Comparison of ENCODE assay signal across 1 cellular context in the genomic region with DNA sequence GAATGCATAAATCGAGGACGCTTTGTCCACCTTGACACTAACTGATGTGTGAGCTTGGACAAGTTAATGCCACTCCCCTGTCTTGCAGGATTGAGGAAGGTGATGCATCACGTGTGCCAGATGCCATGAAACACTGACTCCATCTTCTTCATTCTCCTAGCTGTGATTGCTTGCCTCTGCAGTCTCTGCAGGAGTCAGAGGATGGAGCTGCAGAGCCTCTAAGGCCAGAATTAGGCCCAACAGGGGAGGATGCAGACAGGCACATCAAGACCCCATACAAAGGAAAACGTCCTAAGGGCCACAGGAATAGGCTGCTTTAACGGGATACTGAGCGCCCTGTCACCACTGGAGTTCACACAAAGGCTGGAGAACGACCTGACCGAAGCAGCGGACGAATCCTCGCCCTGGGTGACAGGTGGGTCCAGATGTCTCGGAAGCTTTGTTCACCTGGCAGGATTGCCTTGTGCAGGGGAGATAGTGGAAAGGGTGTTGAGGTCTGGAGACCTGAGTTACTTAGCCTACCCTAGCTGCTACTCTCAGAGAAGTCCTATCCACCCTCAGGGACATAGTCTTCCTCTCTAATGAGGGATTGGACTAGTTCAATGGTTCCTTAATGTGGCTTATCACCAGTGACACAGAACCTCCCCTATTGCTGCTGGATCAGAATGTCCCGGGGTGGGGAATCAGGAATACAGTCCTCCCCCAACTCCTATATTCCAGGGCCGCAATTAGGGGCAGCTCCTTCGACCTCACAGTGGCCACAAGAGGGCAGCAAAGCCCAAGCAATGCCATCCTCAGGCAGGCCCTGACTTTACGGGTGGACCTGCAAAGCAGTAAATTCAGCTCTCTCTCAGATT.
TF ChIP-seq lines count a peak whose summit lies in the region.

No MANE protein-coding gene starts in this region.

TF ChIP-seq in HepG2, 621 proteins besides CTCF, POLR2A, EP300 and RAD21 (continued from another document):
- TF ChIP-seq, protein P1, sequence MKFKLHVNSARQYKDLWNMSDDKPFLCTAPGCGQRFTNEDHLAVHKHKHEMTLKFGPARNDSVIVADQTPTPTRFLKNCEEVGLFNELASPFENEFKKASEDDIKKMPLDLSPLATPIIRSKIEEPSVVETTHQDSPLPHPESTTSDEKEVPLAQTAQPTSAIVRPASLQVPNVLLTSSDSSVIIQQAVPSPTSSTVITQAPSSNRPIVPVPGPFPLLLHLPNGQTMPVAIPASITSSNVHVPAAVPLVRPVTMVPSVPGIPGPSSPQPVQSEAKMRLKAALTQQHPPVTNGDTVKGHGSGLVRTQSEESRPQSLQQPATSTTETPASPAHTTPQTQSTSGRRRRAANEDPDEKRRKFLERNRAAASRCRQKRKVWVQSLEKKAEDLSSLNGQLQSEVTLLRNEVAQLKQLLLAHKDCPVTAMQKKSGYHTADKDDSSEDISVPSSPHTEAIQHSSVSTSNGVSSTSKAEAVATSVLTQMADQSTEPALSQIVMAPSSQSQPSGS (CRISPR knock-in tag; IDR thresholded peaks at IDR 0.05): no peak
- TF ChIP-seq ZMYM3 (CRISPR knock-in tag; IDR thresholded peaks at IDR 0.05) (no peak), ZFP90 (CRISPR knock-in tag; IDR thresholded peaks at IDR 0.05; ENCODE audit: borderline replicate concordance) (0 out of 2 replicates have a peak, but pooled peaks have one; percentile 43), PAX8 (CRISPR knock-in tag; IDR thresholded peaks at IDR 0.05; ENCODE audit: borderline replicate concordance) (no peak), TEAD3 (CRISPR knock-in tag; optimal IDR thresholded peaks at IDR 0.05; ENCODE audit: borderline replicate concordance) (peak; percentile 5), ZNF383 (CRISPR knock-in tag; IDR thresholded peaks at IDR 0.05; ENCODE audit: borderline replicate concordance) (no peak), ZNF230 (CRISPR knock-in tag; IDR thresholded peaks at IDR 0.05) (no peak), GFI1 (CRISPR knock-in tag; IDR thresholded peaks at IDR 0.05; ENCODE audit: borderline replicate concordance) (no peak), NFE2 (CRISPR knock-in tag; IDR thresholded peaks at IDR 0.05) (no peak), TAF15 (IDR thresholded peaks at IDR 0.05; ENCODE audit: low read depth, low read length, poor library complexity, severe bottlenecking) (no peak), ZNF557 (CRISPR knock-in tag; IDR thresholded peaks at IDR 0.05) (no peak), ZNF33A (CRISPR knock-in tag; IDR thresholded peaks at IDR 0.05; ENCODE audit: borderline replicate concordance) (no peak)
- TF ChIP-seq, protein P2, sequence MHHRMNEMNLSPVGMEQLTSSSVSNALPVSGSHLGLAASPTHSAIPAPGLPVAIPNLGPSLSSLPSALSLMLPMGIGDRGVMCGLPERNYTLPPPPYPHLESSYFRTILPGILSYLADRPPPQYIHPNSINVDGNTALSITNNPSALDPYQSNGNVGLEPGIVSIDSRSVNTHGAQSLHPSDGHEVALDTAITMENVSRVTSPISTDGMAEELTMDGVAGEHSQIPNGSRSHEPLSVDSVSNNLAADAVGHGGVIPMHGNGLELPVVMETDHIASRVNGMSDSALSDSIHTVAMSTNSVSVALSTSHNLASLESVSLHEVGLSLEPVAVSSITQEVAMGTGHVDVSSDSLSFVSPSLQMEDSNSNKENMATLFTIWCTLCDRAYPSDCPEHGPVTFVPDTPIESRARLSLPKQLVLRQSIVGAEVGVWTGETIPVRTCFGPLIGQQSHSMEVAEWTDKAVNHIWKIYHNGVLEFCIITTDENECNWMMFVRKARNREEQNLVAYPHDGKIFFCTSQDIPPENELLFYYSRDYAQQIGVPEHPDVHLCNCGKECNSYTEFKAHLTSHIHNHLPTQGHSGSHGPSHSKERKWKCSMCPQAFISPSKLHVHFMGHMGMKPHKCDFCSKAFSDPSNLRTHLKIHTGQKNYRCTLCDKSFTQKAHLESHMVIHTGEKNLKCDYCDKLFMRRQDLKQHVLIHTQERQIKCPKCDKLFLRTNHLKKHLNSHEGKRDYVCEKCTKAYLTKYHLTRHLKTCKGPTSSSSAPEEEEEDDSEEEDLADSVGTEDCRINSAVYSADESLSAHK (CRISPR knock-in tag; IDR thresholded peaks at IDR 0.05; ENCODE audit: borderline replicate concordance): no peak
- TF ChIP-seq, protein P3, sequence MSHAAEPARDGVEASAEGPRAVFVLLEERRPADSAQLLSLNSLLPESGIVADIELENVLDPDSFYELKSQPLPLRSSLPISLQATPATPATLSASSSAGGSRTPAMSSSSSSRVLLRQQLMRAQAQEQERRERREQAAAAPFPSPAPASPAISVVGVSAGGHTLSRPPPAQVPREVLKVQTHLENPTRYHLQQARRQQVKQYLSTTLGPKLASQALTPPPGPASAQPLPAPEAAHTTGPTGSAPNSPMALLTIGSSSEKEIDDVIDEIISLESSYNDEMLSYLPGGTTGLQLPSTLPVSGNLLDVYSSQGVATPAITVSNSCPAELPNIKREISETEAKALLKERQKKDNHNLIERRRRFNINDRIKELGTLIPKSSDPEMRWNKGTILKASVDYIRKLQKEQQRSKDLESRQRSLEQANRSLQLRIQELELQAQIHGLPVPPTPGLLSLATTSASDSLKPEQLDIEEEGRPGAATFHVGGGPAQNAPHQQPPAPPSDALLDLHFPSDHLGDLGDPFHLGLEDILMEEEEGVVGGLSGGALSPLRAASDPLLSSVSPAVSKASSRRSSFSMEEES (CRISPR knock-in tag; IDR thresholded peaks at IDR 0.05): no peak
- TF ChIP-seq, protein P4, sequence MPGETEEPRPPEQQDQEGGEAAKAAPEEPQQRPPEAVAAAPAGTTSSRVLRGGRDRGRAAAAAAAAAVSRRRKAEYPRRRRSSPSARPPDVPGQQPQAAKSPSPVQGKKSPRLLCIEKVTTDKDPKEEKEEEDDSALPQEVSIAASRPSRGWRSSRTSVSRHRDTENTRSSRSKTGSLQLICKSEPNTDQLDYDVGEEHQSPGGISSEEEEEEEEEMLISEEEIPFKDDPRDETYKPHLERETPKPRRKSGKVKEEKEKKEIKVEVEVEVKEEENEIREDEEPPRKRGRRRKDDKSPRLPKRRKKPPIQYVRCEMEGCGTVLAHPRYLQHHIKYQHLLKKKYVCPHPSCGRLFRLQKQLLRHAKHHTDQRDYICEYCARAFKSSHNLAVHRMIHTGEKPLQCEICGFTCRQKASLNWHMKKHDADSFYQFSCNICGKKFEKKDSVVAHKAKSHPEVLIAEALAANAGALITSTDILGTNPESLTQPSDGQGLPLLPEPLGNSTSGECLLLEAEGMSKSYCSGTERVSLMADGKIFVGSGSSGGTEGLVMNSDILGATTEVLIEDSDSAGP (CRISPR knock-in tag; IDR thresholded peaks at IDR 0.05; ENCODE audit: borderline replicate concordance): 0 out of 2 replicates have a peak, but pooled peaks have one; percentile 15
- TF ChIP-seq, protein P5, sequence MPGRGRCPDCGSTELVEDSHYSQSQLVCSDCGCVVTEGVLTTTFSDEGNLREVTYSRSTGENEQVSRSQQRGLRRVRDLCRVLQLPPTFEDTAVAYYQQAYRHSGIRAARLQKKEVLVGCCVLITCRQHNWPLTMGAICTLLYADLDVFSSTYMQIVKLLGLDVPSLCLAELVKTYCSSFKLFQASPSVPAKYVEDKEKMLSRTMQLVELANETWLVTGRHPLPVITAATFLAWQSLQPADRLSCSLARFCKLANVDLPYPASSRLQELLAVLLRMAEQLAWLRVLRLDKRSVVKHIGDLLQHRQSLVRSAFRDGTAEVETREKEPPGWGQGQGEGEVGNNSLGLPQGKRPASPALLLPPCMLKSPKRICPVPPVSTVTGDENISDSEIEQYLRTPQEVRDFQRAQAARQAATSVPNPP (CRISPR knock-in tag; IDR thresholded peaks at IDR 0.05): no peak
